Comparison of ENCODE assay signal across 36 cellular contexts in genomic region chr20:12044969-12045368, GRCh38.
"Had no signal": no experiment of that assay in that cellular context is flagged by ENCODE, and none has a peak within 500 bp of the region (broad histone marks: within the 10 kb centered on the region; RNA-seq: fewer than 3 reads in every experiment).

No MANE protein-coding gene starts in this region.

- DNase-seq: Karpas-422, Kasumi-1, MG63, MM.1S, MV-4-11, NCI-H1048, NCI-H1092, NCI-H1092 treated with DMSO at 0.1 percent for 48 hours, NCI-H1105, NCI-H1105 treated with DMSO at 0.1 percent for 48 hours, NCI-H1417, NCI-H1417 treated with DMSO at 0.1 percent for 48 hours, NCI-H1436, NCI-H1436 treated with DMSO at 0.1 percent for 48 hours, NCI-H146, NCI-H1694, NCI-H1694 treated with DMSO at 0.1 percent for 48 hours, NCI-H187, NCI-H187 treated with DMSO at 0.1 percent for 48 hours, NCI-H1930, NCI-H2029, NCI-H2029 treated with DMSO at 0.1 percent for 48 hours, NCI-H2081, NCI-H2081 treated with DMSO at 0.1 percent for 48 hours, NCI-H2107, NCI-H2171, NCI-H2171 treated with DMSO at 0.1 percent for 48 hours, NCI-H2227 treated with DMSO at 0.1 percent for 48 hours, NCI-H226, NCI-H345, NCI-H446, NCI-H446 treated with DMSO at 0.1 percent for 48 hours, NCI-H510A, NCI-H510A treated with DMSO at 0.1 percent for 48 hours, NCI-H524, NCI-H524 treated with DMSO at 0.1 percent for 48 hours had no signal

- H3K27me3 ChIP-seq: MG63 had no signal

- H3K4me3 ChIP-seq: MG63 had no signal

- H3K36me3 ChIP-seq: MG63 had no signal

- H3K9me3 ChIP-seq: MG63 had no signal
